Comparison of ENCODE assay signal across 24 cellular contexts in genomic region chr7:70637726-70638125, GRCh38.
"Had no signal": no experiment of that assay in that cellular context is flagged by ENCODE, and none has a peak within 500 bp of the region (broad histone marks: within the 10 kb centered on the region; RNA-seq: fewer than 3 reads in every experiment).

No MANE protein-coding gene starts in this region.

- H3K4me1 ChIP-seq: uterus had no signal

- H3K4me3 Mint-ChIP-seq: activated CD4-positive, alpha-beta T cell treated with anti-CD3 and anti-CD28 coated beads, Interleukin-2, amount 10 ng/mL, durations not matched to agents 7 days and 5 days; activated CD8-positive, alpha-beta memory T cell treated with anti-CD3 and anti-CD28 coated beads, Interleukin-2, amount 10 ng/mL, durations not matched to agents 7 days and 5 days; activated CD8-positive, alpha-beta T cell treated with anti-CD3 and anti-CD28 coated beads for 36 hours; activated T-helper 1 cell treated with anti-CD3 and anti-CD28 coated beads, Interleukin-12 subunit alpha, Interleukin-12 subunit beta, Interleukin-2, Interleukin-4 antibody, amounts not matched to agents 30 ng/mL and 10 ng/mL and 1 ng/mL, durations not matched to agents 14 hours and 24 hours and 36 hours; memory B cell; neural progenitor cell; stimulated activated naive B cell treated with anti-CD40 and anti-IgM and Interleukin-4, amounts not matched to agents 10 μg/mL and 1 μg/mL and 100 μg/mL, for 72 hours had no signal

- H3K27me3 ChIP-seq: brain microvascular endothelial cell, neural progenitor cell, uterus had no signal

- H3K27ac ChIP-seq: brain microvascular endothelial cell, neural progenitor cell, uterus, VCaP had no signal

- H3K9me3 Mint-ChIP-seq: activated T-helper 1 cell treated with anti-CD3 and anti-CD28 coated beads, Interleukin-12 subunit alpha, Interleukin-12 subunit beta, Interleukin-2, Interleukin-4 antibody, amounts not matched to agents 30 ng/mL and 10 ng/mL and 1 ng/mL, durations not matched to agents 14 hours and 24 hours and 36 hours had no signal

- H3K27me3 Mint-ChIP-seq: activated CD4-positive, alpha-beta T cell treated with anti-CD3 and anti-CD28 coated beads, Interleukin-2, amount 10 ng/mL, durations not matched to agents 7 days and 5 days; activated CD8-positive, alpha-beta T cell treated with anti-CD3 and anti-CD28 coated beads for 36 hours; memory B cell; stimulated activated naive B cell treated with anti-CD40 and anti-IgM and Interleukin-4, amounts not matched to agents 10 μg/mL and 1 μg/mL and 100 μg/mL, for 72 hours had no signal

- H3K36me3 Mint-ChIP-seq: activated CD8-positive, alpha-beta memory T cell treated with anti-CD3 and anti-CD28 coated beads, Interleukin-2, amount 10 ng/mL, durations not matched to agents 7 days and 5 days; activated naive CD4-positive, alpha-beta T cell treated with anti-CD3 and anti-CD28 coated beads, Interleukin-2, amount 50 U/mL, for 72 hours had no signal

- H3K4me1 Mint-ChIP-seq: activated CD4-positive, alpha-beta T cell treated with anti-CD3 and anti-CD28 coated beads, Interleukin-2, amount 10 ng/mL, durations not matched to agents 7 days and 5 days; memory B cell; stimulated activated naive B cell treated with anti-CD40 and anti-IgM and Interleukin-4, amounts not matched to agents 10 μg/mL and 1 μg/mL and 100 μg/mL, for 72 hours had no signal

- DNase-seq: activated CD4-positive, alpha-beta T cell treated with anti-CD3 and anti-CD28 coated beads, Interleukin-2, amount 10 ng/mL, durations not matched to agents 7 days and 5 days; activated CD4-positive, CD25-positive, alpha-beta regulatory T cell treated with anti-CD3 and anti-CD28 coated beads, Interleukin-2, amount 50 U/mL, for 72 hours; activated CD8-positive, alpha-beta memory T cell treated with anti-CD3 and anti-CD28 coated beads, Interleukin-2, amount 10 ng/mL, durations not matched to agents 7 days and 5 days; activated CD8-positive, alpha-beta T cell treated with anti-CD3 and anti-CD28 coated beads for 36 hours; activated gamma-delta T cell treated with Interleukin-2 at 50 U/mL for 16 hours; aorta; brain microvascular endothelial cell; central memory CD4-positive, alpha-beta T cell; effector memory CD4-positive, alpha-beta T cell; foreskin melanocyte; posterior cingulate gyrus; stimulated activated CD4-positive, alpha-beta T cell treated with anti-CD3 and anti-CD28 coated beads, Interleukin-15, amount 100 ng/mL, for 24 hours; stimulated activated CD4-positive, alpha-beta T cell treated with anti-CD3 and anti-CD28 coated beads, Interleukin-2, amount 100 ng/mL, for 48 hours; stimulated activated CD8-positive, alpha-beta memory T cell treated with anti-CD3 and anti-CD28 coated beads, Interleukin-4, amount 100 ng/mL, for 48 hours; stimulated activated naive B cell treated with anti-CD40 and anti-IgM and Interleukin-4, amounts not matched to agents 10 μg/mL and 1 μg/mL and 100 μg/mL, for 72 hours; trophoblast cell; uterus had no signal

- ATAC-seq: activated CD8-positive, alpha-beta memory T cell treated with anti-CD3 and anti-CD28 coated beads, Interleukin-2, amount 10 ng/mL, durations not matched to agents 7 days and 5 days; activated CD8-positive, alpha-beta T cell treated with anti-CD3 and anti-CD28 coated beads for 36 hours; activated naive CD4-positive, alpha-beta T cell treated with anti-CD3 and anti-CD28 coated beads, Interleukin-2, amount 50 U/mL, for 72 hours; esophagus mucosa; sciatic nerve; stimulated activated naive B cell treated with anti-CD40 and anti-IgM and Interleukin-4, amounts not matched to agents 10 μg/mL and 1 μg/mL and 100 μg/mL, for 72 hours had no signal

- H3K9ac ChIP-seq: neural progenitor cell had no signal

- H3K36me3 ChIP-seq: brain microvascular endothelial cell, neural progenitor cell, uterus had no signal

- H3K9me3 ChIP-seq: uterus had no signal

- H3K4me3 ChIP-seq: neural progenitor cell, uterus had no signal

- H3K27ac Mint-ChIP-seq: activated CD4-positive, alpha-beta T cell treated with anti-CD3 and anti-CD28 coated beads, Interleukin-2, amount 10 ng/mL, durations not matched to agents 7 days and 5 days; activated CD8-positive, alpha-beta memory T cell treated with anti-CD3 and anti-CD28 coated beads, Interleukin-2, amount 10 ng/mL, durations not matched to agents 7 days and 5 days; activated CD8-positive, alpha-beta T cell treated with anti-CD3 and anti-CD28 coated beads for 36 hours; activated naive CD4-positive, alpha-beta T cell treated with anti-CD3 and anti-CD28 coated beads, Interleukin-2, amount 50 U/mL, for 72 hours; activated T-helper 1 cell treated with anti-CD3 and anti-CD28 coated beads, Interleukin-12 subunit alpha, Interleukin-12 subunit beta, Interleukin-2, Interleukin-4 antibody, amounts not matched to agents 30 ng/mL and 10 ng/mL and 1 ng/mL, durations not matched to agents 14 hours and 24 hours and 36 hours; memory B cell; neural progenitor cell; stimulated activated naive B cell treated with anti-CD40 and anti-IgM and Interleukin-4, amounts not matched to agents 10 μg/mL and 1 μg/mL and 100 μg/mL, for 72 hours had no signal
